Comparison of ENCODE assay signal across 38 cellular contexts in genomic region chr7:142091957-142092356, GRCh38. TPM values are rescaled to one million over a fixed set of nuclear protein-coding genes. Genes with fewer than 3 reads are reported as not detected.
"Had no signal": no experiment of that assay in that cellular context is flagged by ENCODE, and none has a peak within 500 bp of the region (broad histone marks: within the 10 kb centered on the region; RNA-seq: fewer than 3 reads in every experiment).

No MANE protein-coding gene starts in this region.

- DNase-seq: Karpas-422, Kasumi-1, KG1, MG63, MM.1S, MV-4-11, NCI-H1048, NCI-H1092, NCI-H1092 treated with DMSO at 0.1 percent for 48 hours, NCI-H1105, NCI-H1105 treated with DMSO at 0.1 percent for 48 hours, NCI-H1417, NCI-H1417 treated with DMSO at 0.1 percent for 48 hours, NCI-H1436, NCI-H1436 treated with DMSO at 0.1 percent for 48 hours, NCI-H146, NCI-H1694, NCI-H1694 treated with DMSO at 0.1 percent for 48 hours, NCI-H187, NCI-H187 treated with DMSO at 0.1 percent for 48 hours, NCI-H1930, NCI-H2029, NCI-H2029 treated with DMSO at 0.1 percent for 48 hours, NCI-H2081, NCI-H2081 treated with DMSO at 0.1 percent for 48 hours, NCI-H2107, NCI-H2171, NCI-H2171 treated with DMSO at 0.1 percent for 48 hours, NCI-H2227 treated with DMSO at 0.1 percent for 48 hours, NCI-H226, NCI-H345, NCI-H446, NCI-H446 treated with DMSO at 0.1 percent for 48 hours had no signal

- H3K36me3 ChIP-seq: MG63 had no signal

- H3K4me3 ChIP-seq: MG63 had no signal

- H3K27ac ChIP-seq: KMS-11 had no signal

- H3K9me3 ChIP-seq: MG63 had no signal

- H3K27me3 ChIP-seq: MG63 had no signal

RNA-seq across cellular contexts. Expression of gene MGAM2, which starts 19.6 kb away (rescaled TPM):
- total RNA-seq: LHCN-M2, M059J, MCF 10A, NCI-H460 had no signal
